Comparison of ENCODE assay signal across 25 cellular contexts in the genomic region with DNA sequence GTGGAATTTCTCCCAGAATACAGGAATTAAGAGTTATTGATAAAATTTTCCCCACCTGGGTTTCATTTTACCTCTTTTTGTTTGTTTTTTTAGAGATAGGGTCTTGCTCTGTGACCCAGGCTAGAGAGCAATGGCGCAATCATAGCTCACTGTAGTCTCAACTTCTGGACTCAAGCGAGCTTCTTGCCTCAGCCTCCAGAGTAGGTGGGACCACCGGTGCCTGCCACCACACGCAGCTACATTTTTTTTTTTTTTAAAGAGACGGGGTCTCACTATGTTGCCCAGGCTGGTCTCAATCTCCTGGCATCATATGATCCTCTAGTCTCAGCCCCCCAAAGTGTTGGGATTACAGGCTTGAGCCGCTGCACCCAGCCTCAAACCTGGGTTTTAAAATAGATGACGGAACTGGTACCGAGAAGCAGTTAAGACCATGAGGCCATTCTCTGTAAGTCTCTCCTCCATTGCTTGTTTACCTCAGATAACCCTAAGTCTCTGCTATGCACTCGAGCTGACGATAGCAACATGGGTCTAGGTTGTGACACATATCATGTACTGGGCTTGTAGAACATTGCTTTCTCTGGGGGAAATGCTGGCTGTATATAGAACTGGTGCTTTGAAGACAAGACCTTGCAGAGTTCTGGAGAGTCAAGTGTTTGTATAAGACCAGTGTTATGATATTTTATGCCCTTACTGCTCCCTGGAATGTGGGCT.
"Had no signal": no experiment of that assay in that cellular context is flagged by ENCODE, and none has a peak within 500 bp of the region (broad histone marks: within the 10 kb centered on the region; RNA-seq: fewer than 3 reads in every experiment).

No MANE protein-coding gene starts in this region.

- H3K4me1 ChIP-seq: prostate gland had no signal

- H3K4me3 ChIP-seq: lower lobe of right lung, pancreas, prostate gland, sigmoid colon, spleen, tibial nerve, vagina had no signal

- H3K27me3 Mint-ChIP-seq: type B pancreatic cell had no signal

- H3K9me3 ChIP-seq: lower lobe of right lung, pancreas, prostate gland, sigmoid colon, spleen, tibial nerve, vagina had no signal

- H3K9me3 Mint-ChIP-seq: naive thymus-derived CD8-positive, alpha-beta T cell; nephron; neural crest cell; stimulated activated effector memory CD8-positive, alpha-beta T cell treated with anti-CD3 and anti-CD28 coated beads, Interleukin-12 subunit alpha, Interleukin-12 subunit beta, amount 100 ng/mL, for 72 hours; stimulated activated naive CD8-positive, alpha-beta T cell treated with anti-CD3 and anti-CD28 coated beads, Interleukin-15, Interleukin-2, amounts not matched to agents 100 ng/mL and 50 ng/mL, for 24 hours; type B pancreatic cell had no signal

- H3K36me3 ChIP-seq: lower lobe of right lung, pancreas, prostate gland, sigmoid colon, spleen, tibial nerve, vagina had no signal

- H3K27me3 ChIP-seq: pancreas, sigmoid colon, tibial nerve, vagina had no signal

- ATAC-seq: left cardiac atrium; left lobe of liver; naive thymus-derived CD8-positive, alpha-beta T cell; pancreas; right cardiac atrium; stimulated activated effector memory CD8-positive, alpha-beta T cell treated with anti-CD3 and anti-CD28 coated beads, Interleukin-12 subunit alpha, Interleukin-12 subunit beta, amount 100 ng/mL, for 72 hours had no signal

- H3K4me3 Mint-ChIP-seq: naive thymus-derived CD8-positive, alpha-beta T cell; nephron; neural crest cell; stimulated activated effector memory CD8-positive, alpha-beta T cell treated with anti-CD3 and anti-CD28 coated beads, Interleukin-12 subunit alpha, Interleukin-12 subunit beta, amount 100 ng/mL, for 72 hours; stimulated activated naive CD8-positive, alpha-beta T cell treated with anti-CD3 and anti-CD28 coated beads, Interleukin-15, Interleukin-2, amounts not matched to agents 100 ng/mL and 50 ng/mL, for 24 hours; type B pancreatic cell had no signal

- H3K27ac Mint-ChIP-seq: naive thymus-derived CD8-positive, alpha-beta T cell; nephron; stimulated activated effector memory CD8-positive, alpha-beta T cell treated with anti-CD3 and anti-CD28 coated beads, Interleukin-12 subunit alpha, Interleukin-12 subunit beta, amount 100 ng/mL, for 72 hours; stimulated activated naive CD8-positive, alpha-beta T cell treated with anti-CD3 and anti-CD28 coated beads, Interleukin-15, Interleukin-2, amounts not matched to agents 100 ng/mL and 50 ng/mL, for 24 hours; type B pancreatic cell had no signal

- H3K27ac ChIP-seq: lower lobe of right lung, pancreas, prostate gland, sigmoid colon, tibial nerve, vagina had no signal

- H3K4me1 Mint-ChIP-seq: stimulated activated effector memory CD8-positive, alpha-beta T cell treated with anti-CD3 and anti-CD28 coated beads, Interleukin-12 subunit alpha, Interleukin-12 subunit beta, amount 100 ng/mL, for 72 hours had no signal

- DNase-seq: kidney glomerular epithelial cell; left cardiac atrium; lower lobe of right lung; mammary epithelial cell; mesenchymal stem cell; naive thymus-derived CD8-positive, alpha-beta T cell; nucleus accumbens; posterior cingulate gyrus; retina; right cardiac atrium; sigmoid colon; small intestine; spleen; stimulated activated CD4-positive, alpha-beta T cell treated with anti-CD3 and anti-CD28 coated beads, Interleukin-4, amount 100 ng/mL, for 24 hours; stimulated activated naive CD4-positive, alpha-beta T cell had no signal

- H3K36me3 Mint-ChIP-seq: naive thymus-derived CD8-positive, alpha-beta T cell; stimulated activated effector memory CD8-positive, alpha-beta T cell treated with anti-CD3 and anti-CD28 coated beads, Interleukin-12 subunit alpha, Interleukin-12 subunit beta, amount 100 ng/mL, for 72 hours had no signal
